31 cellular contexts compared by ENCODE assay signal in the genomic region with DNA sequence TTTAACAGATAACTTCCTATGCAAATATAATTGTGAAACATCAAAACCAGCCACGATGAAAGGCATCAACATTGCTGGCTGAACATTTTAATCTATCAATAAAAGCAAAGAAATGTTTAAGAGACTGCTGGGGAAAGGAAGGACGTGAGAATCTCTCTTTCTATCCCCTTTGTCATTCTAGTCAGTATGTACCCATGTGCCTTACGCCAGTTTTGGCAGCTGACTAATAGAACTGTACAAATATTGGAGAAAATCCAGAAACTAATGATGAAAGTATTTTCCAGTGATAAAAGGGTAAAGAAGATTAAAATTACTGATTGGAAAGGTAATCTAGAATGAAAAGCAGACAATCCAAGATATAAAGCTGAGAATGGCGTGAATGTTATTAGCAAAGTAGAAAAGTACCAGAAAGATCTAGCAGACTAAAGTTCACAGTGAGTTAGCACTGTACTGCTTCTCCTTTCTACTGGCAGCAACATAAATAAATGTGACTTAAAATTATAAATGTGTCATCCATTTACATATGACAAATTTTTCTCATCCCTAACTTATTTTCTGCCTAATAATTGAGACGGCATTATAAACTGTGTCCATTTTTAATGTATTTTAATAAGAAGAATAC.
"Had no signal": no experiment of that assay in that cellular context is flagged by ENCODE, and none has a peak within 500 bp of the region (broad histone marks: within the 10 kb centered on the region; RNA-seq: fewer than 3 reads in every experiment).

No MANE protein-coding gene starts in this region.

- DNase-seq: colonic mucosa; effector CD8-positive, alpha-beta T cell; endodermal cell; foreskin melanocyte; glutamatergic neuron; heart right ventricle; hippocampal formation; islet precursor cell; kidney glomerular epithelial cell; left colon; left ventricle myocardium superior; mesendoderm; midbrain; naive thymus-derived CD4-positive, alpha-beta T cell; right cardiac atrium; small intestine; stimulated activated CD4-positive, alpha-beta T cell treated with anti-CD3 and anti-CD28 coated beads, Interleukin-12 subunit alpha, Interleukin-12 subunit beta, amount 100 ng/mL, for 4 hours; stimulated activated CD4-positive, alpha-beta T cell treated with anti-CD3 and anti-CD28 coated beads, Interleukin-1b, Interleukin-23, amount 100 ng/mL, for 48 hours; stimulated activated CD4-positive, alpha-beta T cell treated with anti-CD3 and anti-CD28 coated beads, Interleukin-4, amount 100 ng/mL, for 24 hours; stimulated activated naive CD4-positive, alpha-beta T cell treated with Interleukin-2 at 50 U/mL for 16 hours; stomach; thyroid gland; trophoblast cell had no signal

- H3K27ac Mint-ChIP-seq: dendritic cell treated with granulocyte-macrophage colony-stimulating factor and Interleukin-4, amounts not matched to agents 40 ng/mL and 50 ng/mL, for 4 days; endodermal cell; naive thymus-derived CD4-positive, alpha-beta T cell; nephron; neural progenitor cell; stimulated activated effector memory CD8-positive, alpha-beta T cell treated with anti-CD3 and anti-CD28 coated beads, Interleukin-12 subunit alpha, Interleukin-12 subunit beta, amount 100 ng/mL, for 72 hours had no signal

- H3K4me1 Mint-ChIP-seq: central memory CD8-positive, alpha-beta T cell; endodermal cell; naive thymus-derived CD4-positive, alpha-beta T cell; nephron; neural progenitor cell; stimulated activated effector memory CD8-positive, alpha-beta T cell treated with anti-CD3 and anti-CD28 coated beads, Interleukin-12 subunit alpha, Interleukin-12 subunit beta, amount 100 ng/mL, for 72 hours had no signal

- H3K36me3 ChIP-seq: colonic mucosa, esophagus muscularis mucosa, heart right ventricle, neural progenitor cell, prostate gland, stomach, thyroid gland had no signal

- H3K4me3 ChIP-seq: colonic mucosa, esophagus muscularis mucosa, heart right ventricle, lung, neural progenitor cell, prostate gland, stomach, thyroid gland had no signal

- H3K4me3 Mint-ChIP-seq: central memory CD8-positive, alpha-beta T cell; dendritic cell treated with granulocyte-macrophage colony-stimulating factor and Interleukin-4, amounts not matched to agents 40 ng/mL and 50 ng/mL, for 4 days; endodermal cell; naive thymus-derived CD4-positive, alpha-beta T cell; nephron; neural progenitor cell; stimulated activated effector memory CD8-positive, alpha-beta T cell treated with anti-CD3 and anti-CD28 coated beads, Interleukin-12 subunit alpha, Interleukin-12 subunit beta, amount 100 ng/mL, for 72 hours had no signal

- H3K27me3 ChIP-seq: colonic mucosa, esophagus muscularis mucosa, heart right ventricle, neural progenitor cell, stomach, thyroid gland had no signal

- FAIRE-seq: small intestine had no signal

- H3K9me3 Mint-ChIP-seq: endodermal cell, neural progenitor cell had no signal

- H3K36me3 Mint-ChIP-seq: naive thymus-derived CD4-positive, alpha-beta T cell; neural progenitor cell; stimulated activated effector memory CD8-positive, alpha-beta T cell treated with anti-CD3 and anti-CD28 coated beads, Interleukin-12 subunit alpha, Interleukin-12 subunit beta, amount 100 ng/mL, for 72 hours had no signal

- ATAC-seq: heart right ventricle; left colon; left ventricle myocardium superior; naive thymus-derived CD4-positive, alpha-beta T cell; right cardiac atrium; stimulated activated effector memory CD8-positive, alpha-beta T cell treated with anti-CD3 and anti-CD28 coated beads, Interleukin-12 subunit alpha, Interleukin-12 subunit beta, amount 100 ng/mL, for 72 hours had no signal

- H3K27me3 Mint-ChIP-seq: central memory CD8-positive, alpha-beta T cell; dendritic cell treated with granulocyte-macrophage colony-stimulating factor and Interleukin-4, amounts not matched to agents 40 ng/mL and 50 ng/mL, for 4 days; naive thymus-derived CD4-positive, alpha-beta T cell had no signal
